ENCODE assay signal across 9 cellular contexts in the genomic region with DNA sequence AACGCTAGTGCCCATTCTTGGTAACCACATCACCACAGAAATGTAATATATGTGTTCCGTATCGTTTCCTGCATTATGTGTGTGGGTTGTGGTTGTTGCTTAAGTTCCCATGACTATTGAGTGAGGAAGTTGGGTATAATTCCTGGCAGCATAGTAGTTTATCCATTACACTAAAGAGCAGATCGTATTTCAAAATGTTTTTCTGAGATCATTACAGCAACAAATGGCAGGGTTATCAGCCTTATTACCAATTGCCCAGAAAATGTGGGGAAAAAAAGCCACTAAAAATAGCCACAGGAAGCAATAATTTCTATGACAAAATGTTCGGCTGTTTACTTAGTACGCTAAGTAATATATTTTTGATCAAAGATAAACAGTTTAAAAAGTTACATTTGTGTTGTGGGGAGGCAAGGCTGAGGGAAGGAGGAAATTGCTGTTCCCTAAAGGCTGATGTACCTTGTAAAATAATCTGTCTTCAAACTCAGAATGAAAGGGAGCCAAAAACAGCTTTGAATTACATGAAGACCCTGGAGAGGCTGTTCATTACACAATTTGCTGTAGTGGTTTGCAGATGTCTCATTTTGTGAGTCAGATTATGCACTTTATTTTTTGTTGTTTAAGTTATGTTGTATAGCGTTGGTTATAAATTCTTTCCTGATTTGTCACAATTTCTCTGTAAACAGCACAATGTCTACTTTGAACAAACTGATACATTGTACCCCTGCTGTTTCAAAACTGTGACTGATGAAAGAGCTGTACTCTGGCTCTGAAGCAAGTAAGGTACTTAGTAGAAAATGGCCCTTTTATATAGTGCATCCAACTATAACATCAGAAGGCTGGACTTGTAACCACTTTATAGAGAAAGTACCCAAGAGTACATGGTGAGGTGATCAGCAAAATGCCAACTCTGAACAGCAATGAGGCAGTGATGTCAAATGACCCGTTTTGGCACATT.
A peak's percentile ranks its signal among the peaks of the same experiment; 100 is the strongest.
DNase-seq lines count a peak whose midpoint lies in the region; ATAC-seq, FAIRE-seq and TF ChIP-seq lines count a peak whose summit lies in the region.
"Had no signal": no experiment of that assay in that cellular context is flagged by ENCODE, and none has a peak within 500 bp of the region (broad histone marks: within the 10 kb centered on the region; RNA-seq: fewer than 3 reads in every experiment).

No MANE protein-coding gene starts in this region.

- H2AFZ ChIP-seq in endothelial cell of umbilical vein (ENCODE audit: low read depth, low read length) = peak overlapping the region; percentile 47

- intact Hi-C loops in endothelial cell of umbilical vein (cut with micrococcal nuclease) = no loop called here

- H3K9ac ChIP-seq in endothelial cell of umbilical vein (replicated peaks; ENCODE audit: extremely low read depth, insufficient read depth, low read length) (peak overlapping the region; percentile 21), skeletal muscle satellite cell (ENCODE audit: low read depth, low read length) (peak overlapping the region; percentile 70)
- H3K9ac ChIP-seq: BLaER1 had no signal

- peak; percentile 15 for DNase-seq in NCI-H1105 treated with DMSO at 0.1 percent for 48 hours (lab: John Stamatoyannopoulos, UW)
- no peak for DNase-seq in NCI-H1105 (lab: John Stamatoyannopoulos, UW)
- DNase-seq in NCI-H748 (lab: John Stamatoyannopoulos, UW; ENCODE audit: unreplicated experiment) = peak; percentile 88
- DNase-seq in endothelial cell of umbilical vein (ENCODE audit: low read depth, low spot score) = peak; percentile 82
- no peak for DNase-seq in NCI-H510A treated with DMSO at 0.1 percent for 48 hours (lab: John Stamatoyannopoulos, UW)
- DNase-seq in NCI-H128 (lab: John Stamatoyannopoulos, UW; ENCODE audit: unreplicated experiment) = no peak

- no peaks in the 10 kb centered on the region for H3K27me3 ChIP-seq in endothelial cell of umbilical vein (ENCODE audit: control insufficient read depth in 2 of 2, insufficient read depth in 2 of 2, low read length in 2 of 2)
- no peaks in the 10 kb centered on the region for H3K27me3 ChIP-seq in skeletal muscle satellite cell (ENCODE audit: control insufficient read depth, insufficient read depth, low read length)
- H3K27me3 ChIP-seq: BLaER1 had no signal

- no peaks in the 10 kb centered on the region for H3K79me2 ChIP-seq in endothelial cell of umbilical vein (ENCODE audit: control insufficient read depth, insufficient read depth, low read length)

- ATAC-seq in HG03108 (IDR thresholded peaks at IDR 0.05; ENCODE audit: unreplicated experiment) = no peak

- no peaks in the 10 kb centered on the region for H3K9me1 ChIP-seq in endothelial cell of umbilical vein (replicated peaks; ENCODE audit: control insufficient read depth, extremely low read depth, insufficient read depth, low read length)

- H3K36me3 ChIP-seq in endothelial cell of umbilical vein (ENCODE audit: control insufficient read depth in 2 of 2, extremely low read depth in 1 of 2, insufficient read depth in 2 of 2, low read length in 2 of 2) (no peaks in the 10 kb centered on the region), skeletal muscle satellite cell (ENCODE audit: insufficient read depth, low read length) (no peaks in the 10 kb centered on the region)
- H3K36me3 ChIP-seq: BLaER1 had no signal

- H4K20me1 ChIP-seq in endothelial cell of umbilical vein (replicated peaks; ENCODE audit: control insufficient read depth, extremely low read depth, insufficient read depth, low read length) = no peaks in the 10 kb centered on the region
- H4K20me1 ChIP-seq: BLaER1 had no signal

- peak; percentile 70 for FAIRE-seq in endothelial cell of umbilical vein (lab: Jason Lieb, UNC)

- H3K9me3 ChIP-seq in endothelial cell of umbilical vein (replicated peaks; ENCODE audit: control insufficient read depth, insufficient read depth, low read length) = no peaks in the 10 kb centered on the region
- no peaks in the 10 kb centered on the region for H3K9me3 ChIP-seq in skeletal muscle satellite cell (replicated peaks; ENCODE audit: low read length)
- H3K9me3 ChIP-seq: BLaER1 had no signal

- H3K4me1 ChIP-seq in endothelial cell of umbilical vein (ENCODE audit: control insufficient read depth, extremely low read depth, insufficient read depth, low read length) = peaks cover 7% of the 10 kb centered on the region
- H3K4me1 ChIP-seq in skeletal muscle satellite cell (ENCODE audit: control insufficient read depth, insufficient read depth, low read length) = peaks cover 16% of the 10 kb centered on the region
- H3K4me1 ChIP-seq: BLaER1 had no signal

- no peak for TF ChIP-seq POLR2A in endothelial cell of umbilical vein (IDR thresholded peaks at IDR 0.05; ENCODE audit: low read depth, low read length)

- no peak overlapping the region for H3K27ac ChIP-seq in endothelial cell of umbilical vein (ENCODE audit: insufficient read depth, low read depth, low read length)
- H3K27ac ChIP-seq: BLaER1 had no signal

- H3K4me2 ChIP-seq in endothelial cell of umbilical vein (ENCODE audit: insufficient read depth, low read length) (peak overlapping the region; percentile 52), skeletal muscle satellite cell (ENCODE audit: low read length) (peak overlapping the region; percentile 42)
- H3K4me2 ChIP-seq: BLaER1 had no signal

- dilution Hi-C loops in endothelial cell of umbilical vein (cut with MboI; ENCODE audit: extremely low pct_ligation_motif_present, low sequenced_read_pairs) = no loop called here

- no peak for TF ChIP-seq CTCF in endothelial cell of umbilical vein (IDR thresholded peaks at IDR 0.05; ENCODE audit: extremely low read depth in 1 of 2, insufficient read depth in 1 of 2, low read depth in 1 of 2, low read length in 2 of 2)

- H3K4me3 ChIP-seq in endothelial cell of umbilical vein (replicated peaks in 1 of 3; ENCODE audit: insufficient read depth in 1 of 3, low read depth in 1 of 3, low read length in 3 of 3) (no peak overlapping the region), skeletal muscle satellite cell (ENCODE audit: low read length) (no peak overlapping the region)
- H3K4me3 ChIP-seq: BLaER1 had no signal

- CTCF ChIA-PET in endothelial cell of umbilical vein (lab: Charles Lee) = interaction anchor here (1.2 kb wide), 1 partner anchor 34 kb away, joined by 4 read pairs; no protein-coding TSS in a partner anchor

- POLR2A ChIA-PET in endothelial cell of umbilical vein (lab: Charles Lee) = no interaction called here

- BruUV-seq in endothelial cell of umbilical vein (replicated peaks; lab: Mats Ljungman, UMichigan) = no TSS peak

TF ChIP-seq in endothelial cell of umbilical vein, 7 proteins besides CTCF, POLR2A, EP300 and RAD21:
- TF ChIP-seq MYC (IDR thresholded peaks at IDR 0.05; ENCODE audit: low read depth, low read length) (no peak), FOS (IDR thresholded peaks at IDR 0.05; ENCODE audit: borderline replicate concordance, insufficient read depth, low read length) (peak; percentile 30), POLR2AphosphoS5 (IDR thresholded peaks at IDR 0.05; ENCODE audit: insufficient read depth, low read depth, low read length) (peak; percentile 10)
TF ChIP-seq in endothelial cell of umbilical vein: peak in this region for 2.

Comparison
In these comparisons a context has a peak if more than half of its experiments do, and no peak if none do; other contexts are left out.
1. DNase-seq: peak in NCI-H1105 treated with DMSO at 0.1 percent for 48 hours (single experiment), NCI-H748 (single experiment) and endothelial cell of umbilical vein (single experiment); none in NCI-H1105 (single experiment), NCI-H510A treated with DMSO at 0.1 percent for 48 hours (single experiment) and NCI-H128 (single experiment).